23 cellular contexts compared by ENCODE assay signal in the genomic region with DNA sequence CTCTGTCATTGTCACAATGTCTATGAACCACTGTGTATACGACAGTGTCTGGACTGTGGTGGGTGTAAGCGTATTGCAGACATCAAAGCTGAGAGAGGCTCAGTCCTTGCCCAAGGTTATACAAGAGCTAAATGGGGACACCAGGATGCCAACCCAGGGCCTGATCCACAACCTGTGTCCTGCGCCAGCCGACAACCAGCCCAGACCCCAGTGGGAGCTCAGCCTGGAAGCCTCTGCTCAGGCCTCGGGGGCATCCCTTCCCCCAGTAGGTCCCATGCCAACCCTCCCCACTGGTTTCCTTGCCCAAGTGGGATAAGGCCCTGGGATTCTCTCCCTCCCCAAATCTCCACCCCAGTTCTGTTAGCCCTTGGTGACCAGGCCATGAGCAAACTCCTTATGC. TPM values are rescaled to one million over a fixed set of nuclear protein-coding genes. Genes with fewer than 3 reads are reported as not detected.
DNase-seq lines count a peak whose midpoint lies in the region; ATAC-seq and TF ChIP-seq lines count a peak whose summit lies in the region.
"Had no signal": no experiment of that assay in that cellular context is flagged by ENCODE, and none has a peak within 500 bp of the region (broad histone marks: within the 10 kb centered on the region; RNA-seq: fewer than 3 reads in every experiment).

No MANE protein-coding gene starts in this region.

- ATAC-seq in esophagus mucosa: peak; percentile 14
- no peak; the same call in 2 of the 3 replicates for ATAC-seq in SK-N-SH treated with all-trans-retinoic acid at 6 μM for 48 hours
- ATAC-seq: CD8-positive, alpha-beta T cell; HepG2; K562 had no signal

- H3K9me3 ChIP-seq in PC-9 (ENCODE audit: insufficient read depth, low read depth) (no peaks in the 10 kb centered on the region), spleen (no peaks in the 10 kb centered on the region)

- no peak overlapping the region for H3K4me2 ChIP-seq in PC-9

- peaks cover 78% of the 10 kb centered on the region for H3K4me1 Mint-ChIP-seq in chondrocyte (ENCODE audit: low read depth)
- H3K4me1 Mint-ChIP-seq: B cell had no signal

- CTCF ChIA-PET in PC-9 (lab: Charles Lee): interaction anchor here (1.0 kb wide), 1 partner anchor 12 kb away, joined by 3 read pairs; no protein-coding TSS in a partner anchor

- peaks cover 33% of the 10 kb centered on the region for H3F3A ChIP-seq in PC-9 (ENCODE audit: insufficient read depth, low read depth)

- H3K9me2 ChIP-seq in PC-9 (ENCODE audit: insufficient read depth): no peaks in the 10 kb centered on the region

- POLR2A ChIA-PET in PC-9 (lab: Charles Lee; ENCODE audit: unreplicated experiment): interaction anchor here (0.6 to 0.7 kb wide), 2 partner anchors 11 to 43 kb away, joined by 3 read pairs; no protein-coding TSS in a partner anchor

- WGBS in spleen, 5 donors: 75 to 93% (median 79%) methylated on average over 5 of the region's 5 CpGs

- H3K27ac ChIP-seq in PC-9 (peak overlapping the region; percentile 7; the same call in 1 of the 2 replicates), spleen (no peak overlapping the region)
- H3K27ac ChIP-seq: C4-2B had no signal

- DNase-seq in PC-9 (no peak), spleen (peak; percentile 41), GM19238 (ENCODE audit: insufficient read length, low spot score) (no peak), occipital lobe (lab: John Stamatoyannopoulos, UW) (no peak), chondrocyte (ENCODE audit: low spot score) (no peak)
- DNase-seq: Calu3; CD8-positive, alpha-beta T cell; DMS79 treated with DMSO at 0.1 percent for 48 hours; GF-D8; Kasumi-1; NCI-H1105 treated with DMSO at 0.1 percent for 48 hours; NCI-H146; NCI-H1930; NCI-H2107; NCI-H524 treated with DMSO at 0.1 percent for 48 hours; NCI-H774; Right ventricle myocardium superior had no signal

- H3K36me3 Mint-ChIP-seq in chondrocyte (ENCODE audit: low read depth): peaks cover 11% of the 10 kb centered on the region
- H3K36me3 Mint-ChIP-seq: CD8-positive, alpha-beta T cell had no signal

- no peaks in the 10 kb centered on the region for H4K20me1 ChIP-seq in PC-9 (ENCODE audit: insufficient read depth)

- TF ChIP-seq CTCF in PC-9 (conservative IDR thresholded peaks at IDR 0.05): no peak
- TF ChIP-seq CTCF in spleen (IDR thresholded peaks at IDR 0.05 in 8 of 11, conservative IDR thresholded peaks at IDR 0.05 in 3 of 11): no peak
- no peak for TF ChIP-seq CTCF in chondrocyte (IDR thresholded peaks at IDR 0.05)

- H2AFZ ChIP-seq in PC-9: no peak overlapping the region

- H3K27me3 ChIP-seq in PC-9 (ENCODE audit: insufficient read depth, low read depth) (no peaks in the 10 kb centered on the region), spleen (replicated peaks in 1 of 7) (no peaks in the 10 kb centered on the region)

- TF ChIP-seq POLR2A in spleen (IDR thresholded peaks at IDR 0.05): no peak

- H3K27ac Mint-ChIP-seq in chondrocyte (ENCODE audit: unreplicated experiment): no peak overlapping the region
- H3K27ac Mint-ChIP-seq: B cell; CD8-positive, alpha-beta T cell had no signal

- BruUV-seq in PC-9 (replicated peaks; lab: Mats Ljungman, UMichigan): no TSS peak

- no peaks in the 10 kb centered on the region for H3K9me3 Mint-ChIP-seq in chondrocyte (ENCODE audit: low read depth)
- H3K9me3 Mint-ChIP-seq: CD8-positive, alpha-beta T cell had no signal

- H3K27me3 Mint-ChIP-seq in chondrocyte (ENCODE audit: low read depth): no peaks in the 10 kb centered on the region
- H3K27me3 Mint-ChIP-seq: B cell had no signal

- H3K4me1 ChIP-seq in PC-9 (replicated peaks; ENCODE audit: insufficient read depth) (peaks cover 34% of the 10 kb centered on the region), spleen (peaks cover 0 to 22% (median 12%) of the 10 kb centered on the region in 6 donors)

- intact Hi-C loops in PC-9 (cut with micrococcal nuclease; ENCODE audit: unreplicated experiment): no loop called here
- intact Hi-C loops in spleen (cut with DNase I; ENCODE audit: low total_unique reads): no loop called here

- no peak overlapping the region for H3K4me3 Mint-ChIP-seq in chondrocyte (ENCODE audit: unreplicated experiment)
- H3K4me3 Mint-ChIP-seq: B cell; CD8-positive, alpha-beta T cell had no signal

- H3K36me3 ChIP-seq in PC-9 (ENCODE audit: low read depth): 0 out of 2 replicates have a peak, but pooled peaks cover 3% of the 10 kb centered on the region
- H3K36me3 ChIP-seq in spleen: no peaks in the 10 kb centered on the region

- H3K4me3 ChIP-seq in PC-9 (no peak overlapping the region), spleen (no peak overlapping the region)
- H3K4me3 ChIP-seq: K562 had no signal

- H3K79me2 ChIP-seq in PC-9 (ENCODE audit: low read depth): peaks cover 34% of the 10 kb centered on the region

TF ChIP-seq in SK-N-SH treated with all-trans-retinoic acid at 6 μM for 48 hours, 23 proteins besides CTCF, POLR2A, EP300 and RAD21 (continues in another document):
- TF ChIP-seq TOX (CRISPR knock-in tag; IDR thresholded peaks at IDR 0.05; ENCODE audit: borderline replicate concordance) (no peak), ZNF565 (CRISPR knock-in tag; conservative IDR thresholded peaks at IDR 0.05; ENCODE audit: low read depth) (no peak), ZNF8 (CRISPR knock-in tag; IDR thresholded peaks at IDR 0.05) (no peak), TCF4 (CRISPR knock-in tag; IDR thresholded peaks at IDR 0.05; ENCODE audit: borderline replicate concordance) (no peak), TSHZ2 (CRISPR knock-in tag; IDR thresholded peaks at IDR 0.05) (no peak), RARB (CRISPR knock-in tag; IDR thresholded peaks at IDR 0.05) (no peak), POU6F1 (CRISPR knock-in tag; IDR thresholded peaks at IDR 0.05; ENCODE audit: borderline replicate concordance, low read depth) (no peak), ZC3H10 (CRISPR knock-in tag; IDR thresholded peaks at IDR 0.05) (no peak), SNAI2 (CRISPR knock-in tag; IDR thresholded peaks at IDR 0.05) (no peak), PATZ1 (CRISPR knock-in tag; IDR thresholded peaks at IDR 0.05; ENCODE audit: borderline replicate concordance) (no peak), ARNTL (CRISPR knock-in tag; IDR thresholded peaks at IDR 0.05; ENCODE audit: borderline replicate concordance, low read depth) (no peak), CSDC2 (CRISPR knock-in tag; IDR thresholded peaks at IDR 0.05) (no peak), ZFP30 (CRISPR knock-in tag; IDR thresholded peaks at IDR 0.05) (no peak), ISL1 (CRISPR knock-in tag; IDR thresholded peaks at IDR 0.05) (no peak), OSR1 (CRISPR knock-in tag; IDR thresholded peaks at IDR 0.05) (no peak), ESRRG (CRISPR knock-in tag; IDR thresholded peaks at IDR 0.05) (no peak)

RNA-seq across cellular contexts. Expression of gene LTBP2, which starts 54.3 kb away (rescaled TPM):
- total RNA-seq in PC-9 (2021) (121 and 124 TPM in 2 replicates), esophagus mucosa (14.4 TPM), spleen (10 to 100 TPM in 1 of 7 donors, 1 to 10 TPM in 6; 4.3 to 10.7 (median 6.3) TPM), occipital lobe (0.94 TPM), chondrocyte (210 to 446 TPM (median 215 TPM) in 3 replicates)
- 1 to 10 TPM; 3.4 to 6.7 (median 4.2) TPM for polyA plus RNA-seq in spleen
